Comparison of ENCODE assay signal across 1 cellular context in the genomic region with DNA sequence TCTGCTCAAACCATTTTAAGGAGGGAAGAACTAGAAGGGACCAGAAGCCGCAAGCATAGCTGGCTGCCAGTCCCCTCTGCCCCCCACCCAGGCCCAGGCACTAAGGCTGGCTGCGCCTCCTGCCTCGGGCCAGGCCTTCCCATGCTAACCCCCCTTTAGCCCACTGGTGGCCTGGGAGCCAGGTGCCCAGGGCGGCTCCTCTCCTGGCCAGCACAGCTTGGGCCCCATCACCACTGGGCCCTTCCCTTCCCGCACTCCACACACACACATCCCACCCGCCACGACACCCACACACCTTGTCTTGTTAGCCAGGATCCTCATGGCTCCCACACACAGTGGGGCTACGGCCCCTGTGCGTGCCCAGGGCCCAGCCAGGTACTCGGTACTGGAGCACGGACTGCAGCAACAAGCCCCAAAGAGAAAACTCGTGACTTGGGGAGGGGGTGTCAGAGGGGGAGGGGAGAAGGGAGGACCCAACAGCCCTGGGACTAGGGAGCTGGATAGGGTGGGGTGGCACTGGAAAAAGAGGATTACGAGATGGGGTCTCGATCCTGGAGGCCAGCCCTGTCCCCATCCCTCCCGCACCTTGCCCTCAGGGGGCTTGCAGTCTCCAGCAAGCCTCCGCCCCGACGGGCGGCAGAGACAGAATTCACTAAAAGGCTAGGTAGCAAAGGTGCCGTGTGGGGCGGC.
TF ChIP-seq lines count a peak whose summit lies in the region.

No MANE protein-coding gene starts in this region.

TF ChIP-seq in WTC11, 78 proteins besides CTCF, POLR2A, EP300 and RAD21 (continued from another document):
- TF ChIP-seq IRF1 (CRISPR knock-in tag; IDR thresholded peaks at IDR 0.05): no peak
- no peak for TF ChIP-seq AR (CRISPR knock-in tag; IDR thresholded peaks at IDR 0.05)
- TF ChIP-seq TEAD1 (CRISPR knock-in tag; IDR thresholded peaks at IDR 0.05): no peak
- no peak for TF ChIP-seq RORB (CRISPR knock-in tag; IDR thresholded peaks at IDR 0.05)
- TF ChIP-seq ZNF281 (CRISPR knock-in tag; IDR thresholded peaks at IDR 0.05): 0 out of 2 replicates have a peak, but pooled peaks have one; percentile 17
- no peak for TF ChIP-seq FOXJ3 (CRISPR knock-in tag; IDR thresholded peaks at IDR 0.05; ENCODE audit: borderline replicate concordance)
- no peak for TF ChIP-seq FOXK1 (CRISPR knock-in tag; IDR thresholded peaks at IDR 0.05)
- TF ChIP-seq KAT7 (CRISPR knock-in tag; IDR thresholded peaks at IDR 0.05; ENCODE audit: borderline replicate concordance): no peak
- TF ChIP-seq FOXP1 (CRISPR knock-in tag; IDR thresholded peaks at IDR 0.05; ENCODE audit: borderline replicate concordance): no peak
- TF ChIP-seq CREB1 (CRISPR knock-in tag; IDR thresholded peaks at IDR 0.05): 0 out of 2 replicates have a peak, but pooled peaks have one; percentile 40
- no peak for TF ChIP-seq JAZF1 (CRISPR knock-in tag; IDR thresholded peaks at IDR 0.05)
- no peak for TF ChIP-seq ZNF396 (CRISPR knock-in tag; IDR thresholded peaks at IDR 0.05; ENCODE audit: borderline replicate concordance)
- no peak for TF ChIP-seq MXD4 (CRISPR knock-in tag; IDR thresholded peaks at IDR 0.05; ENCODE audit: borderline replicate concordance)
- no peak for TF ChIP-seq ARID4B (CRISPR knock-in tag; IDR thresholded peaks at IDR 0.05; ENCODE audit: borderline replicate concordance)
- TF ChIP-seq ETV6 (CRISPR knock-in tag; IDR thresholded peaks at IDR 0.05): peak; percentile 53; the same call in 1 of the 2 replicates
- no peak for TF ChIP-seq PRDM15 (CRISPR knock-in tag; IDR thresholded peaks at IDR 0.05)
- TF ChIP-seq NFE2L1 (CRISPR knock-in tag; IDR thresholded peaks at IDR 0.05): no peak
- TF ChIP-seq ZNF121 (CRISPR knock-in tag; IDR thresholded peaks at IDR 0.05): peak; percentile 56; the same call in 1 of the 2 replicates
- TF ChIP-seq E2F1 (CRISPR knock-in tag; IDR thresholded peaks at IDR 0.05): 0 out of 2 replicates have a peak, but pooled peaks have one; percentile 56
- TF ChIP-seq GRHL2 (CRISPR knock-in tag; IDR thresholded peaks at IDR 0.05; ENCODE audit: insufficient replicate concordance, severe bottlenecking): no peak
- TF ChIP-seq ZNF317 (CRISPR knock-in tag; IDR thresholded peaks at IDR 0.05; ENCODE audit: borderline replicate concordance, low read depth): no peak
- no peak for TF ChIP-seq GTF2I (CRISPR knock-in tag; conservative IDR thresholded peaks at IDR 0.05)
- TF ChIP-seq HMGXB4 (CRISPR knock-in tag; IDR thresholded peaks at IDR 0.05): no peak
TF ChIP-seq in WTC11: peak in this region for 5.
